In genomic region chr19:15126511-15126910, GRCh38 we compare ENCODE assay signal across 1 cellular context.
TF ChIP-seq lines count a peak whose summit lies in the region.

No MANE protein-coding gene starts in this region.

TF ChIP-seq in K562, 482 proteins besides CTCF, POLR2A, EP300 and RAD21:
- TF ChIP-seq GATAD2A (IDR thresholded peaks at IDR 0.05) (no peak), E2F5 (CRISPR knock-in tag; IDR thresholded peaks at IDR 0.05) (no peak), SMAD2 (IDR thresholded peaks at IDR 0.05; ENCODE audit: low read depth, low read length) (no peak), ZNF12 (CRISPR knock-in tag; IDR thresholded peaks at IDR 0.05) (no peak), MIER1 (IDR thresholded peaks at IDR 0.05; ENCODE audit: low read depth) (no peak), DMBX1 (CRISPR knock-in tag; IDR thresholded peaks at IDR 0.05; ENCODE audit: borderline replicate concordance) (no peak), ZNF408 (CRISPR knock-in tag; IDR thresholded peaks at IDR 0.05; ENCODE audit: low read depth) (no peak), NEUROD1 (IDR thresholded peaks at IDR 0.05; ENCODE audit: borderline replicate concordance, low read depth, low read length, partially characterized antibody) (no peak), HNRNPLL (IDR thresholded peaks at IDR 0.05; ENCODE audit: low read depth, low read length, poor library complexity, severe bottlenecking) (no peak), CTBP1 (IDR thresholded peaks at IDR 0.05; ENCODE audit: borderline replicate concordance) (no peak), ZNF354B (CRISPR knock-in tag; IDR thresholded peaks at IDR 0.05) (no peak), GABPA (tag; conservative IDR thresholded peaks at IDR 0.05; ENCODE audit: low read depth) (no peak), ZNF785 (CRISPR knock-in tag; IDR thresholded peaks at IDR 0.05) (no peak)
